In the genomic region with DNA sequence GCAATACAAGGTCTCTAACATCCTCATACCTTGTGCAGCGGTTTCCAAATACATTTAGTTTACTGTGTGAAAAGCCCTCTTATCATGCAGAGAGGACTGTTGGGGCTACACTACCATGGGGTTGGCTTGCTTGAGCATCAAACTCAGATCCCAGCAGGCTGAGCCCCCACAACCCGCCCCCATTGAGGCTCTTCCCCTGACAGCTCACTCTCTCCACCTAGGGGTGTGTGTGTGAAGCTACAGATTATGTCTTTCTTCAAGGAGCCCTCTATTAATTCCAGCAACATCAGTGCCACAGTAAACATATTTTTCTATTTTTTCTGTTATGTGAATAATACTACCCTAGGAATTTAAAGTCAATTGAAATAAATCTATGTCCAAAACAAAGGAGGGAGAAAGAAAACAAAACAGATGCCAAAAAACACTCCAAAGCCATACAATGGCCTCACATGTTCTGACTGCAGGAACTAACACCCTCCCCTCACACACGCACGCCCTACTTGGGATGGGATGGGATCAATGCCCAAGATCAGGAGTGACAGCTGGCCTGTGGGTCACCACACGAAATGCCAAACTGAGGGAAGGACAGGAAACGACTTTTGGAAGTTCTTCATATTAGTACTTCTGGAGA, we compare ENCODE assay signal across 9 cellular contexts. TPM values are rescaled to one million over a fixed set of nuclear protein-coding genes. Genes with fewer than 3 reads are reported as not detected.
DNase-seq lines count a peak whose midpoint lies in the region; ATAC-seq and TF ChIP-seq lines count a peak whose summit lies in the region.
"Had no signal": no experiment of that assay in that cellular context is flagged by ENCODE, and none has a peak within 500 bp of the region (broad histone marks: within the 10 kb centered on the region; RNA-seq: fewer than 3 reads in every experiment).

No MANE protein-coding gene starts in this region.

- H3K9me3 ChIP-seq in DOHH2 (ENCODE audit: control insufficient read depth, insufficient read depth, low read length) (no peaks in the 10 kb centered on the region), HCT116 (ENCODE audit: control insufficient read depth in 1 of 2, insufficient read depth in 1 of 2, low read depth in 1 of 2, low read length in 2 of 2) (peaks cover 0 to 3% of the 10 kb centered on the region in 2 experiments; a peak in 1 of 4 replicates), right lobe of liver (no peaks in the 10 kb centered on the region)

- POLR2A ChIA-PET in HCT116 (lab: Charles Lee), result no interaction called here

- H2AFZ ChIP-seq in HCT116 (ENCODE audit: low read depth, low read length, poor library complexity, severe bottlenecking), result peak overlapping the region; percentile 29

- no peaks in the 10 kb centered on the region for H3K4me1 Mint-ChIP-seq in activated T-cell treated with anti-CD3 and anti-CD28 coated beads, Interleukin-2, amount 50 U/mL, for 4 hours (ENCODE audit: low read depth)

- H3K27me3 Mint-ChIP-seq in activated T-cell treated with anti-CD3 and anti-CD28 coated beads, Interleukin-2, amount 50 U/mL, for 4 hours (ENCODE audit: low read depth), result peaks cover 16% of the 10 kb centered on the region

- H4K20me1 ChIP-seq in DOHH2 (ENCODE audit: control insufficient read depth, insufficient read depth, low read depth, low read length) (no peaks in the 10 kb centered on the region), HCT116 (ENCODE audit: insufficient read depth) (no peaks in the 10 kb centered on the region)

- TF ChIP-seq CTCF in DOHH2 (IDR thresholded peaks at IDR 0.05; ENCODE audit: low read depth, low read length, poor library complexity, severe bottlenecking) (peak; percentile 64), HCT116 (IDR thresholded peaks at IDR 0.05 in 2 of 3, conservative IDR thresholded peaks at IDR 0.05 in 1 of 3; ENCODE audit: borderline replicate concordance in 1 of 3, insufficient read depth in 1 of 3, low read depth in 2 of 3, low read length in 2 of 3) (peak; percentile 63 to 86 (median 78); a peak in 5 of 6 replicates), WI38 (IDR thresholded peaks at IDR 0.05; ENCODE audit: low read depth, low read length) (peak; percentile 69), right lobe of liver (IDR thresholded peaks at IDR 0.05) (peak; percentile 27 to 41 (median 40))

- TF ChIP-seq POLR2A in HCT116 (IDR thresholded peaks at IDR 0.05; ENCODE audit: borderline replicate concordance, extremely low read depth, insufficient read depth, insufficient read length) (no peak), right lobe of liver (IDR thresholded peaks at IDR 0.05) (no peak)

- CTCF ChIA-PET in HCT116 (lab: Charles Lee), result interaction anchor here (1.0 to 1.9 kb wide), 12 partner anchors 9 to 539 kb away, joined by 3 to 16 read pairs (median 4); no protein-coding TSS in a partner anchor

- H3K27me3 ChIP-seq in DOHH2 (ENCODE audit: control insufficient read depth, low read length), result peaks cover 2% of the 10 kb centered on the region; the same call in 1 of the 2 replicates
- H3K27me3 ChIP-seq in HCT116 (ENCODE audit: insufficient read depth, low read length), result no peaks in the 10 kb centered on the region
- no peaks in the 10 kb centered on the region for H3K27me3 ChIP-seq in right lobe of liver

- H3K36me3 ChIP-seq in DOHH2 (ENCODE audit: control insufficient read depth, low read length) (no peaks in the 10 kb centered on the region), HCT116 (ENCODE audit: control insufficient read depth in 1 of 2, insufficient read depth in 2 of 2, low read length in 2 of 2) (no peaks in the 10 kb centered on the region), right lobe of liver (peaks cover 0 to 77% (median 22%) of the 10 kb centered on the region in 4 donors)

- H3K9me3 Mint-ChIP-seq in activated T-cell treated with anti-CD3 and anti-CD28 coated beads, Interleukin-2, amount 50 U/mL, for 4 hours, result peaks cover 5% of the 10 kb centered on the region
- H3K9me3 Mint-ChIP-seq: stimulated activated naive CD8-positive, alpha-beta T cell treated with anti-CD3 and anti-CD28 coated beads, Interleukin-15, Interleukin-2, amounts not matched to agents 100 ng/mL and 50 ng/mL, for 24 hours had no signal

- DNase-seq in HCT116 (ENCODE audit: low read depth, low spot score), result peak; percentile 39
- DNase-seq in right lobe of liver, result no peak
- no peak for DNase-seq in DMS153 (lab: John Stamatoyannopoulos, UW)
- no peak for DNase-seq in activated T-cell treated with anti-CD3 and anti-CD28 coated beads, Interleukin-2, amount 50 U/mL, for 4 hours
- DNase-seq in COLO668 (lab: John Stamatoyannopoulos, UW; ENCODE audit: unreplicated experiment), result no peak

- H3K4me2 ChIP-seq in DOHH2 (ENCODE audit: low read length) (no peak overlapping the region), HCT116 (ENCODE audit: low read length) (no peak overlapping the region)

- RAD21 ChIA-PET in HCT116 (lab: Charles Lee; ENCODE audit: low non-redundant PET in 1 of 2, low total read pairs in 2 of 2, uncharacterized antibody in 2 of 2, unreplicated experiment in 2 of 2), result no interaction called here

- H3K79me2 ChIP-seq in DOHH2 (ENCODE audit: control insufficient read depth, low read length) (no peaks in the 10 kb centered on the region), HCT116 (ENCODE audit: insufficient read depth, low read length) (no peaks in the 10 kb centered on the region)

- no peak overlapping the region for H3K9ac ChIP-seq in HCT116 (ENCODE audit: low read length)

- no peaks in the 10 kb centered on the region for H3F3A ChIP-seq in DOHH2 (ENCODE audit: control insufficient read depth, insufficient read depth)

- no peak overlapping the region for H3K27ac ChIP-seq in DOHH2 (ENCODE audit: low read depth, low read length)
- H3K27ac ChIP-seq in HCT116 (ENCODE audit: low read depth, low read length), result no peak overlapping the region
- H3K27ac ChIP-seq in right lobe of liver, result no peak overlapping the region

- intact Hi-C loops in HCT116 (cut with micrococcal nuclease) (loop anchor here (2.0 kb wide), 1 partner anchor 136 kb away; no protein-coding TSS in a partner anchor), right lobe of liver (cut with DNase I) (loop anchor here in 1 of 2 donors (10.0 kb wide), 1 partner anchor 134 kb away; no protein-coding TSS in a partner anchor)

- ATAC-seq in HCT116, result peak; percentile 90
- ATAC-seq in right lobe of liver, result peak; percentile 28 to 44 (median 38)
- no peak for ATAC-seq in activated T-cell treated with anti-CD3 and anti-CD28 coated beads, Interleukin-2, amount 50 U/mL, for 4 hours
- ATAC-seq in HG03135 (IDR thresholded peaks at IDR 0.05; ENCODE audit: unreplicated experiment), result no peak

- no peaks in the 10 kb centered on the region for H3K36me3 Mint-ChIP-seq in activated T-cell treated with anti-CD3 and anti-CD28 coated beads, Interleukin-2, amount 50 U/mL, for 4 hours (ENCODE audit: insufficient read depth)

- BruUV-seq in HCT116 (replicated peaks; lab: Mats Ljungman, UMichigan), result no TSS peak

- WGBS in right lobe of liver (ENCODE audit: insufficient coverage, low coverage, low lambda C conversion rate, missing lambda C conversion rate), result 86% methylated on average over 6 of the region's 6 CpGs

- H3K4me1 ChIP-seq in DOHH2 (ENCODE audit: control insufficient read depth, low read length) (no peaks in the 10 kb centered on the region), HCT116 (ENCODE audit: control insufficient read depth in 1 of 2, insufficient read depth in 2 of 2, low read length in 2 of 2) (peaks cover 0 to 13% of the 10 kb centered on the region in 2 experiments; a peak in 1 of 4 replicates), right lobe of liver (no peaks in the 10 kb centered on the region)

- peak; percentile 71 for TF ChIP-seq RAD21 in HCT116 (IDR thresholded peaks at IDR 0.05; ENCODE audit: low read depth)

- H3K4me3 ChIP-seq in DOHH2 (ENCODE audit: low read length) (no peak overlapping the region), HCT116 (replicated peaks in 1 of 2; ENCODE audit: low read depth in 1 of 2, low read length in 2 of 2) (no peak overlapping the region), WI38 (ENCODE audit: low read depth, low read length) (no peak overlapping the region), right lobe of liver (no peak overlapping the region)

- no peaks in the 10 kb centered on the region for H3K9me2 ChIP-seq in DOHH2 (replicated peaks; ENCODE audit: control insufficient read depth, low read length)
- H3K9me2 ChIP-seq in HCT116 (ENCODE audit: insufficient read depth), result no peaks in the 10 kb centered on the region

- H3K4me3 Mint-ChIP-seq in activated T-cell treated with anti-CD3 and anti-CD28 coated beads, Interleukin-2, amount 50 U/mL, for 4 hours, result no peak overlapping the region
- H3K4me3 Mint-ChIP-seq: stimulated activated naive CD8-positive, alpha-beta T cell treated with anti-CD3 and anti-CD28 coated beads, Interleukin-15, Interleukin-2, amounts not matched to agents 100 ng/mL and 50 ng/mL, for 24 hours had no signal

TF ChIP-seq in HCT116, 20 proteins besides CTCF, POLR2A, EP300 and RAD21 (continues in another document):
- no peak for TF ChIP-seq EZH2phosphoT487 (IDR thresholded peaks at IDR 0.05; ENCODE audit: borderline replicate concordance)
- no peak for TF ChIP-seq SRF (IDR thresholded peaks at IDR 0.05; ENCODE audit: low read depth)
- TF ChIP-seq SP1 (IDR thresholded peaks at IDR 0.05; ENCODE audit: low read depth), result no peak
- TF ChIP-seq POLR2AphosphoS5 (IDR thresholded peaks at IDR 0.05; ENCODE audit: low read depth, low read length), result no peak
- TF ChIP-seq EGR1 (IDR thresholded peaks at IDR 0.05; ENCODE audit: low read depth), result 0 out of 2 replicates have a peak, but pooled peaks have one; percentile 39
- no peak for TF ChIP-seq CEBPB (IDR thresholded peaks at IDR 0.05; ENCODE audit: low read depth)
- TF ChIP-seq ZBTB33 (IDR thresholded peaks at IDR 0.05; ENCODE audit: extremely low read depth, insufficient replicate concordance, low read length), result no peak

RNA-seq across cellular contexts. Expression of gene TM4SF4, which starts 14.7 kb away (rescaled TPM):
- total RNA-seq in HCT116 (2021; ENCODE audit: unreplicated experiment) (0.91 TPM), right lobe of liver (100 to 1,000 TPM; 210 to 473 (median 316) TPM)
- polyA plus RNA-seq in HCT116 (2012), result not detected in 2 replicates
- total RNA-seq in activated T-cell treated with anti-CD3 and anti-CD28 coated beads, Interleukin-2, amount 50 U/mL, for 4 hours, result 1 to 10 TPM in 2 of 3 donors, under 1 TPM in 1; 0.92 to 1.3 (median 1.0) TPM

Comparison
In these comparisons a context has a peak if more than half of its experiments do, and no peak if none do; other contexts are left out.
1. ATAC-seq: peak in HCT116 (single experiment) and right lobe of liver (4 of 4); none in activated T-cell treated with anti-CD3 and anti-CD28 coated beads, Interleukin-2, amount 50 U/mL, for 4 hours (0 of 2) and HG03135 (single experiment).
2. RNA of gene TM4SF4, which starts 14.7 kb away (total RNA-seq): 210 to 473 TPM in right lobe of liver; 0.92 to 1.3 TPM in activated T-cell treated with anti-CD3 and anti-CD28 coated beads, Interleukin-2, amount 50 U/mL, for 4 hours and 0.91 TPM in HCT116 (single experiment); every median in the first group is over 10 times any median in the second.
3. Peak in every context shown above with its lines, with median percentiles within 50 percentile points of each other: CTCF ChIP-seq.